In genomic region chr2:196963043-196963442, GRCh38 we compare ENCODE assay signal across 21 cellular contexts. TPM values are rescaled to one million over a fixed set of nuclear protein-coding genes. Genes with fewer than 3 reads are reported as not detected.
DNase-seq lines count a peak whose midpoint lies in the region; ATAC-seq and TF ChIP-seq lines count a peak whose summit lies in the region.
"Had no signal": no experiment of that assay in that cellular context is flagged by ENCODE, and none has a peak within 500 bp of the region (broad histone marks: within the 10 kb centered on the region; RNA-seq: fewer than 3 reads in every experiment).

No MANE protein-coding gene starts in this region.

- no TSS peak for BruUV-seq in HCT116 (replicated peaks; lab: Mats Ljungman, UMichigan)

- TF ChIP-seq RAD21 in HCT116 (IDR thresholded peaks at IDR 0.05; ENCODE audit: low read depth) = no peak

- no peak overlapping the region for H3K9ac ChIP-seq in HCT116 (ENCODE audit: low read length)
- H3K9ac ChIP-seq: KMS-11 had no signal

- ATAC-seq in HCT116 = no peak
- peak; percentile 62 for ATAC-seq in activated naive CD8-positive, alpha-beta T cell treated with anti-CD3 and anti-CD28 coated beads, Interleukin-2, amount 50 U/mL, for 24 hours
- peak; percentile 69 for ATAC-seq in naive thymus-derived CD4-positive, alpha-beta T cell
- no peak for ATAC-seq in HG02870 (IDR thresholded peaks at IDR 0.05; ENCODE audit: unreplicated experiment)

- H3K4me1 Mint-ChIP-seq in T-helper 2 cell treated with Interferon-gamma antibody and Interleukin-4, amounts not matched to agents 5 μg/mL and 100 μg/mL, for 36 hours (ENCODE audit: low read depth) = peaks cover 20% of the 10 kb centered on the region
- H3K4me1 Mint-ChIP-seq in activated naive CD8-positive, alpha-beta T cell treated with anti-CD3 and anti-CD28 coated beads, Interleukin-2, amount 50 U/mL, for 24 hours = peaks cover 27% of the 10 kb centered on the region
- H3K4me1 Mint-ChIP-seq in naive thymus-derived CD4-positive, alpha-beta T cell = peaks cover 0 to 27% (median 0%) of the 10 kb centered on the region in 7 donors

- H3K27ac ChIP-seq in HCT116 (ENCODE audit: low read depth, low read length) = no peak overlapping the region
- no peak overlapping the region for H3K27ac ChIP-seq in naive thymus-derived CD4-positive, alpha-beta T cell (ENCODE audit: low read depth, low read length)
- H3K27ac ChIP-seq: epithelial cell of prostate, KMS-11, uterus had no signal

- H3K27me3 ChIP-seq in HCT116 (ENCODE audit: insufficient read depth, low read length) = no peaks in the 10 kb centered on the region
- H3K27me3 ChIP-seq in naive thymus-derived CD4-positive, alpha-beta T cell (ENCODE audit: control insufficient read depth in 2 of 2, insufficient read depth in 2 of 2, low read length in 2 of 2) = no peaks in the 10 kb centered on the region
- H3K27me3 ChIP-seq: BE2C, uterus had no signal

- RAD21 ChIA-PET in HCT116 (lab: Charles Lee; ENCODE audit: low non-redundant PET in 1 of 2, low total read pairs in 2 of 2, uncharacterized antibody in 2 of 2, unreplicated experiment in 2 of 2) = no interaction called here

- no peak overlapping the region for H3K4me2 ChIP-seq in HCT116 (ENCODE audit: low read length)
- H3K4me2 ChIP-seq: KMS-11, smooth muscle cell had no signal

- H3K4me3 ChIP-seq in HCT116 (replicated peaks in 1 of 2; ENCODE audit: low read depth in 1 of 2, low read length in 2 of 2) = no peak overlapping the region
- no peak overlapping the region for H3K4me3 ChIP-seq in naive thymus-derived CD4-positive, alpha-beta T cell (ENCODE audit: low read length)
- H3K4me3 ChIP-seq: smooth muscle cell, uterus had no signal

- no peaks in the 10 kb centered on the region for H4K20me1 ChIP-seq in HCT116 (ENCODE audit: insufficient read depth)

- H3K79me2 ChIP-seq in HCT116 (ENCODE audit: insufficient read depth, low read length) = no peaks in the 10 kb centered on the region

- H3K9me2 ChIP-seq in HCT116 (ENCODE audit: insufficient read depth) = no peaks in the 10 kb centered on the region

- intact Hi-C loops in HCT116 (cut with micrococcal nuclease) = no loop called here
- intact Hi-C loops in naive thymus-derived CD4-positive, alpha-beta T cell (cut with micrococcal nuclease) = loop anchor here in 1 of 2 donors (2.0 to 5.0 kb wide), 2 partner anchors 14 to 36 kb away; partner anchors contain the start of gene PGAP1

- TF ChIP-seq CTCF in HCT116 (IDR thresholded peaks at IDR 0.05 in 2 of 3, conservative IDR thresholded peaks at IDR 0.05 in 1 of 3; ENCODE audit: borderline replicate concordance in 1 of 3, insufficient read depth in 1 of 3, low read depth in 2 of 3, low read length in 2 of 3) = no peak

- H2AFZ ChIP-seq in HCT116 (ENCODE audit: low read depth, low read length, poor library complexity, severe bottlenecking) = peak overlapping the region; percentile 74

- H3K36me3 ChIP-seq in HCT116 (ENCODE audit: control insufficient read depth in 1 of 2, insufficient read depth in 2 of 2, low read length in 2 of 2) = no peaks in the 10 kb centered on the region
- H3K36me3 ChIP-seq in naive thymus-derived CD4-positive, alpha-beta T cell (ENCODE audit: control insufficient read depth in 2 of 3, insufficient read depth in 3 of 3, low read length in 3 of 3) = no peaks in the 10 kb centered on the region
- H3K36me3 ChIP-seq: BE2C, uterus had no signal

- no peak for DNase-seq in T-helper 2 cell treated with Interferon-gamma antibody and Interleukin-4, amounts not matched to agents 5 μg/mL and 100 μg/mL, for 36 hours (ENCODE audit: low spot score)
- DNase-seq in T-helper 2 cell (no peak), HCT116 (ENCODE audit: low read depth, low spot score) (no peak), NCI-H1436 (lab: John Stamatoyannopoulos, UW) (no peak), NCI-H748 (lab: John Stamatoyannopoulos, UW; ENCODE audit: unreplicated experiment) (no peak)
- no peak for DNase-seq in activated naive CD8-positive, alpha-beta T cell treated with anti-CD3 and anti-CD28 coated beads, Interleukin-2, amount 50 U/mL, for 24 hours
- DNase-seq in naive thymus-derived CD4-positive, alpha-beta T cell = no peak
- DNase-seq: BE2C; Calu3; cortex of kidney; kidney glomerular epithelial cell; NCI-H1092; NCI-H2081 treated with DMSO at 0.1 percent for 48 hours; Right ventricle myocardium superior; stimulated activated CD4-positive, alpha-beta T cell treated with anti-CD3 and anti-CD28 coated beads, Interleukin-4, amount 100 ng/mL, for 1 hour; substantia nigra; uterus had no signal

- H3K36me3 Mint-ChIP-seq in T-helper 2 cell treated with Interferon-gamma antibody and Interleukin-4, amounts not matched to agents 5 μg/mL and 100 μg/mL, for 36 hours (ENCODE audit: low read depth) = peaks cover 4% of the 10 kb centered on the region
- peaks cover 4% of the 10 kb centered on the region for H3K36me3 Mint-ChIP-seq in activated naive CD8-positive, alpha-beta T cell treated with anti-CD3 and anti-CD28 coated beads, Interleukin-2, amount 50 U/mL, for 24 hours (ENCODE audit: low read depth)
- H3K36me3 Mint-ChIP-seq in naive thymus-derived CD4-positive, alpha-beta T cell = peaks cover 3 to 33% (median 16%) of the 10 kb centered on the region in 5 donors

- peak overlapping the region; percentile 4 for H3K27ac Mint-ChIP-seq in T-helper 2 cell treated with Interferon-gamma antibody and Interleukin-4, amounts not matched to agents 5 μg/mL and 100 μg/mL, for 36 hours
- H3K27ac Mint-ChIP-seq in activated naive CD8-positive, alpha-beta T cell treated with anti-CD3 and anti-CD28 coated beads, Interleukin-2, amount 50 U/mL, for 24 hours = no peak overlapping the region
- H3K27ac Mint-ChIP-seq in naive thymus-derived CD4-positive, alpha-beta T cell = peak overlapping the region in 1 of 9 donors; percentile 66

- POLR2A ChIA-PET in HCT116 (lab: Charles Lee) = no interaction called here
- POLR2A ChIA-PET in naive thymus-derived CD4-positive, alpha-beta T cell (lab: Charles Lee) = no interaction called here

- no peaks in the 10 kb centered on the region for H3K27me3 Mint-ChIP-seq in T-helper 2 cell treated with Interferon-gamma antibody and Interleukin-4, amounts not matched to agents 5 μg/mL and 100 μg/mL, for 36 hours (ENCODE audit: low read depth)
- no peaks in the 10 kb centered on the region for H3K27me3 Mint-ChIP-seq in activated naive CD8-positive, alpha-beta T cell treated with anti-CD3 and anti-CD28 coated beads, Interleukin-2, amount 50 U/mL, for 24 hours
- no peaks in the 10 kb centered on the region for H3K27me3 Mint-ChIP-seq in naive thymus-derived CD4-positive, alpha-beta T cell

- TF ChIP-seq POLR2A in HCT116 (IDR thresholded peaks at IDR 0.05; ENCODE audit: borderline replicate concordance, extremely low read depth, insufficient read depth, insufficient read length) = no peak

- H3K9me3 Mint-ChIP-seq in T-helper 2 cell treated with Interferon-gamma antibody and Interleukin-4, amounts not matched to agents 5 μg/mL and 100 μg/mL, for 36 hours = peaks cover 11% of the 10 kb centered on the region
- peaks cover 3% of the 10 kb centered on the region for H3K9me3 Mint-ChIP-seq in activated naive CD8-positive, alpha-beta T cell treated with anti-CD3 and anti-CD28 coated beads, Interleukin-2, amount 50 U/mL, for 24 hours
- H3K9me3 Mint-ChIP-seq in naive thymus-derived CD4-positive, alpha-beta T cell = peaks cover 0 to 12% (median 0%) of the 10 kb centered on the region in 11 donors

- peaks cover 0 to 4% of the 10 kb centered on the region in 2 experiments; a peak in 1 of 4 replicates for H3K4me1 ChIP-seq in HCT116 (ENCODE audit: control insufficient read depth in 1 of 2, insufficient read depth in 2 of 2, low read length in 2 of 2)
- no peaks in the 10 kb centered on the region for H3K4me1 ChIP-seq in naive thymus-derived CD4-positive, alpha-beta T cell (ENCODE audit: control insufficient read depth in 2 of 2, insufficient read depth in 2 of 2, low read length in 2 of 2)
- H3K4me1 ChIP-seq: BE2C, uterus had no signal

- no peak overlapping the region for H3K4me3 Mint-ChIP-seq in T-helper 2 cell treated with Interferon-gamma antibody and Interleukin-4, amounts not matched to agents 5 μg/mL and 100 μg/mL, for 36 hours
- no peak overlapping the region for H3K4me3 Mint-ChIP-seq in activated naive CD8-positive, alpha-beta T cell treated with anti-CD3 and anti-CD28 coated beads, Interleukin-2, amount 50 U/mL, for 24 hours
- peak overlapping the region in 1 of 10 donors; percentile 57 for H3K4me3 Mint-ChIP-seq in naive thymus-derived CD4-positive, alpha-beta T cell

- H3K9me3 ChIP-seq in HCT116 (ENCODE audit: control insufficient read depth in 1 of 2, insufficient read depth in 1 of 2, low read depth in 1 of 2, low read length in 2 of 2) = no peaks in the 10 kb centered on the region
- H3K9me3 ChIP-seq in naive thymus-derived CD4-positive, alpha-beta T cell (ENCODE audit: control insufficient read depth in 2 of 3, low read length in 3 of 3) = no peaks in the 10 kb centered on the region
- H3K9me3 ChIP-seq: BE2C, uterus had no signal

- CTCF ChIA-PET in HCT116 (lab: Charles Lee) = no interaction called here
- CTCF ChIA-PET in naive thymus-derived CD4-positive, alpha-beta T cell (lab: Charles Lee) = no interaction called here

TF ChIP-seq in HCT116, 20 proteins besides CTCF, POLR2A, EP300 and RAD21 (continues in another document):
- TF ChIP-seq SIN3A (IDR thresholded peaks at IDR 0.05; ENCODE audit: low read depth) = no peak
- no peak for TF ChIP-seq SP1 (IDR thresholded peaks at IDR 0.05; ENCODE audit: low read depth)
- no peak for TF ChIP-seq MAX (IDR thresholded peaks at IDR 0.05)
- TF ChIP-seq EZH2 (IDR thresholded peaks at IDR 0.05) = no peak
- TF ChIP-seq CBX3 (IDR thresholded peaks at IDR 0.05; ENCODE audit: low read depth) = no peak
- TF ChIP-seq POLR2AphosphoS5 (IDR thresholded peaks at IDR 0.05; ENCODE audit: low read depth, low read length) = no peak
- TF ChIP-seq ZNF274 (IDR thresholded peaks at IDR 0.05; ENCODE audit: low read depth, low read length) = no peak
- TF ChIP-seq CEBPB (IDR thresholded peaks at IDR 0.05; ENCODE audit: low read depth) = no peak
- no peak for TF ChIP-seq JUND (IDR thresholded peaks at IDR 0.05)

RNA-seq across cellular contexts. Expression of gene PGAP1, which starts 36.5 kb away (rescaled TPM):
- total RNA-seq in HCT116 (2021; ENCODE audit: unreplicated experiment) = 7.1 TPM
- polyA plus RNA-seq in HCT116 (2012) = 0.55 and 0.64 TPM in 2 replicates
- total RNA-seq in naive thymus-derived CD4-positive, alpha-beta T cell = 10 to 100 TPM in 1 of 5 experiments, 1 to 10 TPM in 4; 6.0 to 48.4 (median 6.9) TPM
- polyA plus RNA-seq in naive thymus-derived CD4-positive, alpha-beta T cell = 1 to 10 TPM; 1.6 to 2.1 TPM

Comparison
In these comparisons a context has a peak if more than half of its experiments do, and no peak if none do; other contexts are left out.
1. ATAC-seq: peak in activated naive CD8-positive, alpha-beta T cell treated with anti-CD3 and anti-CD28 coated beads, Interleukin-2, amount 50 U/mL, for 24 hours (single experiment) and naive thymus-derived CD4-positive, alpha-beta T cell (single experiment); none in HCT116 (single experiment) and HG02870 (single experiment).